In the genomic region with DNA sequence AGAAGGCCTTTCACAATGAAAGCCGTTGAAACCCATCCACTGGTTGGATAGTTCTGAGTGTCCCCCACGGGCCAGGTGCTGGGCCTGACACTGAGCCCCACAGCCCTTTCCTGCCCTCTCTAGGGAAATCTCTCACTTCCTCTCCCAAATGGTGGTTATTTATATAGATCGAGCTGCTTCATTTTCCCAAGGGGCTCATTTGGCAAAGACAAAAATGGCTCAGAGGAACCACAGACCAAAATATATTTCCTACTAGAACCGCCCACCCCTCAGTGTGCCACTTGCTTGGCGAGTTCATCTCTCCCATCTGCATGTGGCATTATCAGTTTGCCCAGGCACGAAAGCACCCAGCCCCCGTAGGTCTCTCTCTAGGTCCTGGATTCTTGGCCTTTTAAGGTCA, we compare ENCODE assay signal across 18 cellular contexts. TPM values are rescaled to one million over a fixed set of nuclear protein-coding genes. Genes with fewer than 3 reads are reported as not detected.
DNase-seq lines count a peak whose midpoint lies in the region; ATAC-seq and TF ChIP-seq lines count a peak whose summit lies in the region.
"Had no signal": no experiment of that assay in that cellular context is flagged by ENCODE, and none has a peak within 500 bp of the region (broad histone marks: within the 10 kb centered on the region; RNA-seq: fewer than 3 reads in every experiment).

No MANE protein-coding gene starts in this region.

- H3K4me3 ChIP-seq in Karpas-422 (ENCODE audit: low read length) (peak overlapping the region; percentile 43), uterus (no peak overlapping the region)

- H3K4me2 ChIP-seq in Karpas-422 (ENCODE audit: low read depth, low read length, poor library complexity, severe bottlenecking), result peak overlapping the region; percentile 76

- CTCF ChIA-PET in activated B cell treated with CpG ODN at 0.5 μM for 24 hours (lab: Charles Lee), result no interaction called here

- no peak for TF ChIP-seq CTCF in activated B cell treated with CpG ODN at 0.5 μM for 24 hours (IDR thresholded peaks at IDR 0.05)
- TF ChIP-seq CTCF in uterus (IDR thresholded peaks at IDR 0.05), result no peak

- H4K20me1 ChIP-seq in Karpas-422 (ENCODE audit: insufficient read depth, low read depth, low read length), result no peaks in the 10 kb centered on the region

- H3K4me1 Mint-ChIP-seq in activated CD4-positive, alpha-beta T cell treated with anti-CD3 and anti-CD28 coated beads, Interleukin-2, amount 10 ng/mL, durations not matched to agents 24 days and 14 days, result peaks cover 11% of the 10 kb centered on the region
- H3K4me1 Mint-ChIP-seq in activated B cell treated with CpG ODN at 0.5 μM for 24 hours, result peaks cover 43% of the 10 kb centered on the region

- H3K27me3 ChIP-seq in Karpas-422 (ENCODE audit: low read length) (no peaks in the 10 kb centered on the region), uterus (no peaks in the 10 kb centered on the region)

- ATAC-seq in activated B cell treated with CpG ODN at 0.5 μM for 24 hours (ENCODE audit: low read depth), result peak; percentile 81
- ATAC-seq in GM21786 (IDR thresholded peaks at IDR 0.05; ENCODE audit: unreplicated experiment), result no peak
- ATAC-seq: activated CD4-positive, alpha-beta T cell treated with anti-CD3 and anti-CD28 coated beads for 36 hours; esophagus mucosa; HepG2 had no signal

- H3K27ac ChIP-seq in Karpas-422 (ENCODE audit: low read length), result peak overlapping the region; percentile 80
- H3K27ac ChIP-seq in uterus, result no peak overlapping the region
- H3K27ac ChIP-seq: C4-2B had no signal

- H3K9me2 ChIP-seq in Karpas-422 (replicated peaks; ENCODE audit: insufficient read depth, low read length), result no peaks in the 10 kb centered on the region

- H3K4me3 Mint-ChIP-seq in activated CD4-positive, alpha-beta T cell treated with anti-CD3 and anti-CD28 coated beads, Interleukin-2, amount 10 ng/mL, durations not matched to agents 24 days and 14 days, result no peak overlapping the region
- peak overlapping the region; percentile 52 for H3K4me3 Mint-ChIP-seq in activated B cell treated with CpG ODN at 0.5 μM for 24 hours
- H3K4me3 Mint-ChIP-seq: activated CD4-positive, alpha-beta T cell treated with anti-CD3 and anti-CD28 coated beads for 36 hours; activated naive CD8-positive, alpha-beta T cell had no signal

- H3K9me3 Mint-ChIP-seq in activated CD4-positive, alpha-beta T cell treated with anti-CD3 and anti-CD28 coated beads, Interleukin-2, amount 10 ng/mL, durations not matched to agents 24 days and 14 days, result peaks cover 12% of the 10 kb centered on the region
- peaks cover 4% of the 10 kb centered on the region for H3K9me3 Mint-ChIP-seq in activated B cell treated with CpG ODN at 0.5 μM for 24 hours

- H3K4me1 ChIP-seq in Karpas-422 (ENCODE audit: low read length), result peaks cover 47% of the 10 kb centered on the region
- H3K4me1 ChIP-seq in uterus, result no peaks in the 10 kb centered on the region

- H3K79me2 ChIP-seq in Karpas-422 (ENCODE audit: low read length), result no peaks in the 10 kb centered on the region

- H3K36me3 ChIP-seq in Karpas-422 (ENCODE audit: insufficient read depth, low read length), result no peaks in the 10 kb centered on the region
- no peaks in the 10 kb centered on the region for H3K36me3 ChIP-seq in uterus

- H3K9ac ChIP-seq in Karpas-422 (ENCODE audit: low read length), result peak overlapping the region; percentile 59

- H3K9me3 ChIP-seq in Karpas-422 (ENCODE audit: low read length), result no peaks in the 10 kb centered on the region
- H3K9me3 ChIP-seq in uterus, result no peaks in the 10 kb centered on the region

- POLR2A ChIA-PET in activated B cell treated with CpG ODN at 0.5 μM for 24 hours (lab: Charles Lee), result interaction anchor here (1.2 kb wide), 1 partner anchor 54 kb away, joined by 3 read pairs; no protein-coding TSS in a partner anchor

- peak overlapping the region; percentile 21 for H3K27ac Mint-ChIP-seq in activated CD4-positive, alpha-beta T cell treated with anti-CD3 and anti-CD28 coated beads, Interleukin-2, amount 10 ng/mL, durations not matched to agents 24 days and 14 days
- peak overlapping the region; percentile 68 for H3K27ac Mint-ChIP-seq in activated B cell treated with CpG ODN at 0.5 μM for 24 hours
- H3K27ac Mint-ChIP-seq: activated CD4-positive, alpha-beta T cell treated with anti-CD3 and anti-CD28 coated beads for 36 hours; activated naive CD8-positive, alpha-beta T cell had no signal

- peaks cover 2% of the 10 kb centered on the region for H3K36me3 Mint-ChIP-seq in activated CD4-positive, alpha-beta T cell treated with anti-CD3 and anti-CD28 coated beads, Interleukin-2, amount 10 ng/mL, durations not matched to agents 24 days and 14 days (ENCODE audit: low read depth)
- no peaks in the 10 kb centered on the region for H3K36me3 Mint-ChIP-seq in activated B cell treated with CpG ODN at 0.5 μM for 24 hours (ENCODE audit: low read depth)

- H2AFZ ChIP-seq in Karpas-422 (ENCODE audit: low read length), result no peak overlapping the region

- DNase-seq in activated CD4-positive, alpha-beta T cell treated with anti-CD3 and anti-CD28 coated beads, Interleukin-2, amount 10 ng/mL, durations not matched to agents 24 days and 14 days, result no peak
- no peak for DNase-seq in activated CD4-positive, alpha-beta T cell treated with anti-CD3 and anti-CD28 coated beads for 1 hour
- peak; percentile 94 for DNase-seq in Karpas-422
- DNase-seq in activated B cell treated with CpG ODN at 0.5 μM for 24 hours, result no peak
- DNase-seq in NCI-H2227 treated with DMSO at 0.1 percent for 48 hours (lab: John Stamatoyannopoulos, UW), result no peak
- no peak for DNase-seq in uterus
- DNase-seq in NCI-H226, result no peak
- DNase-seq: activated CD4-positive, alpha-beta T cell treated with anti-CD3 and anti-CD28 coated beads for 36 hours; effector CD8-positive, alpha-beta T cell; HCEC 1CT; kidney; NCI-H2029 treated with DMSO at 0.1 percent for 48 hours; NCI-H524 treated with DMSO at 0.1 percent for 48 hours had no signal

- no peak for TF ChIP-seq POLR2A in uterus (IDR thresholded peaks at IDR 0.05)

- intact Hi-C loops in activated CD4-positive, alpha-beta T cell treated with anti-CD3 and anti-CD28 coated beads, Interleukin-2, amount 10 ng/mL, durations not matched to agents 24 days and 14 days (cut with micrococcal nuclease), result no loop called here
- intact Hi-C loops in activated B cell treated with CpG ODN at 0.5 μM for 24 hours (cut with micrococcal nuclease), result loop anchor here (1.0 to 2.0 kb wide), 2 partner anchors 20 to 21 kb away; no protein-coding TSS in a partner anchor
- intact Hi-C loops in uterus (cut with DNase I; ENCODE audit: low total_unique reads), result no loop called here

- no peaks in the 10 kb centered on the region for H3K27me3 Mint-ChIP-seq in activated CD4-positive, alpha-beta T cell treated with anti-CD3 and anti-CD28 coated beads, Interleukin-2, amount 10 ng/mL, durations not matched to agents 24 days and 14 days
- peaks cover 21% of the 10 kb centered on the region for H3K27me3 Mint-ChIP-seq in activated B cell treated with CpG ODN at 0.5 μM for 24 hours
- H3K27me3 Mint-ChIP-seq: activated CD4-positive, alpha-beta T cell treated with anti-CD3 and anti-CD28 coated beads for 36 hours; activated naive CD8-positive, alpha-beta T cell had no signal

RNA-seq across cellular contexts. Expression of a gene that starts 53.3 kb away (rescaled TPM):
- total RNA-seq in activated CD4-positive, alpha-beta T cell treated with anti-CD3 and anti-CD28 coated beads, Interleukin-2, amount 10 ng/mL, durations not matched to agents 24 days and 14 days, result 43.2 and 46.0 TPM in 2 replicates
- 96.4 and 203 TPM in 2 replicates for total RNA-seq in Karpas-422 (2014; rRNA removed; shearing (Covaris generic); ENCODE audit: low replicate concordance)
- total RNA-seq in activated B cell treated with CpG ODN at 0.5 μM for 24 hours (48.7 and 59.8 TPM in 2 replicates), uterus (10 to 100 TPM; 27.9 to 38.2 (median 29.4) TPM)
